1 cellular context compared by ENCODE assay signal in genomic region chr7:208128-208673, GRCh38.
TF ChIP-seq lines count a peak whose summit lies in the region.

No MANE protein-coding gene starts in this region.

TF ChIP-seq in IMR-90, 13 proteins besides CTCF, POLR2A, EP300 and RAD21:
- TF ChIP-seq CEBPB (IDR thresholded peaks at IDR 0.05; ENCODE audit: low read depth, low read length) (no peak), SMC3 (IDR thresholded peaks at IDR 0.05; ENCODE audit: low read depth, low read length) (no peak), BHLHE40 (IDR thresholded peaks at IDR 0.05; ENCODE audit: low read depth, low read length) (no peak), RCOR1 (IDR thresholded peaks at IDR 0.05; ENCODE audit: insufficient replicate concordance, low read length) (no peak), MXI1 (IDR thresholded peaks at IDR 0.05; ENCODE audit: borderline replicate concordance, low read depth, low read length) (no peak), ELK1 (IDR thresholded peaks at IDR 0.05; ENCODE audit: borderline replicate concordance, low read depth, low read length) (no peak), MAZ (IDR thresholded peaks at IDR 0.05; ENCODE audit: borderline replicate concordance, low read depth, low read length) (no peak), CHD1 (IDR thresholded peaks at IDR 0.05; ENCODE audit: low read depth, low read length) (no peak), FOS (IDR thresholded peaks at IDR 0.05; ENCODE audit: low read depth, low read length) (no peak), MAFK (IDR thresholded peaks at IDR 0.05; ENCODE audit: low read depth, low read length) (no peak), RFX5 (IDR thresholded peaks at IDR 0.05; ENCODE audit: low read depth, low read length) (no peak), NFE2L2 (IDR thresholded peaks at IDR 0.05; ENCODE audit: low read depth, low read length) (no peak)
- TF ChIP-seq, protein P1, sequence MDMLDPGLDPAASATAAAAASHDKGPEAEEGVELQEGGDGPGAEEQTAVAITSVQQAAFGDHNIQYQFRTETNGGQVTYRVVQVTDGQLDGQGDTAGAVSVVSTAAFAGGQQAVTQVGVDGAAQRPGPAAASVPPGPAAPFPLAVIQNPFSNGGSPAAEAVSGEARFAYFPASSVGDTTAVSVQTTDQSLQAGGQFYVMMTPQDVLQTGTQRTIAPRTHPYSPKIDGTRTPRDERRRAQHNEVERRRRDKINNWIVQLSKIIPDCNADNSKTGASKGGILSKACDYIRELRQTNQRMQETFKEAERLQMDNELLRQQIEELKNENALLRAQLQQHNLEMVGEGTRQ (IDR thresholded peaks at IDR 0.05; ENCODE audit: low read depth, low read length) = no peak
